17 cellular contexts compared by ENCODE assay signal in the genomic region with DNA sequence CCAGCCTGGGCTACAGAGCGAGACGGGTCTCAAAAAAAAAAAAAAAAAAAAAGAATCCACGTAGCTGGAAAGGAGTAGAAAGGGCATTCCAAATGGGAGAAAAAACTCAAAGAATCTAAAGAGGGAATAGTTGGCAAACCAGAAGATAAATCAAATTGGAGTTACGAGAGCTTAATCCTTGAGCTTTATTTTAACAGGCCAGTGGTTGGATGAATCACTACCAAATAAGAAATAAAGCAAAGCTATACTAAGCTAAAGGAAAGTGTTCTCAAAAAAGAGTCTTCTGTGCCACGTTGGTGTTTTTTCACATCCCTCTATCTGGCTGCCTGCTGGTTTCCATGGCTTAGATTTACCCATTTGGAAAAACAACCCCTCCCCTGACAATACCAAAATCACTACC. TPM values are rescaled to one million over a fixed set of nuclear protein-coding genes. Genes with fewer than 3 reads are reported as not detected.
DNase-seq lines count a peak whose midpoint lies in the region; ATAC-seq and TF ChIP-seq lines count a peak whose summit lies in the region.
"Had no signal": no experiment of that assay in that cellular context is flagged by ENCODE, and none has a peak within 500 bp of the region (broad histone marks: within the 10 kb centered on the region; RNA-seq: fewer than 3 reads in every experiment).

No MANE protein-coding gene starts in this region.

- H3K9me3 ChIP-seq in muscle layer of colon (ENCODE audit: low read length) (no peaks in the 10 kb centered on the region), uterus (no peaks in the 10 kb centered on the region)
- H3K9me3 ChIP-seq: ovary had no signal

- H3K4me3 ChIP-seq in muscle layer of colon (ENCODE audit: low read depth in 1 of 2, low read length in 2 of 2) (peak overlapping the region in 1 of 2 donors; percentile 11), uterus (no peak overlapping the region)
- H3K4me3 ChIP-seq: ovary had no signal

- no peak for TF ChIP-seq POLR2A in uterus (IDR thresholded peaks at IDR 0.05)

- no peak overlapping the region for H3K9ac ChIP-seq in muscle layer of colon (ENCODE audit: low read length)

- peak; percentile 91 for DNase-seq in HCEC 1CT
- DNase-seq in astrocyte of the hippocampus (ENCODE audit: low read depth, low spot score): peak; percentile 76
- no peak for DNase-seq in uterus
- DNase-seq in foreskin keratinocyte: no peak
- no peak for DNase-seq in kidney glomerular epithelial cell (lab: John Stamatoyannopoulos, UW)
- DNase-seq: activated CD4-positive, alpha-beta T cell treated with anti-CD3 and anti-CD28 coated beads, Interleukin-2, amount 10 ng/mL, durations not matched to agents 24 days and 14 days; activated T-cell treated with anti-CD3 and anti-CD28 coated beads, Interleukin-2, amount 50 U/mL, for 4 hours; dermis blood vessel endothelial cell; NCI-H1092 treated with DMSO at 0.1 percent for 48 hours; NK-92 treated with Interleukin-12 subunit alpha and Interleukin-12 subunit beta, amount 100 ng/mL, for 24 hours; ovary; Right ventricle myocardium superior; substantia nigra; T1000 had no signal

- intact Hi-C loops in uterus (cut with DNase I; ENCODE audit: low total_unique reads): no loop called here

- ATAC-seq in HG02884 (IDR thresholded peaks at IDR 0.05; ENCODE audit: unreplicated experiment) (no peak), foreskin keratinocyte (no peak)
- ATAC-seq: activated T-cell treated with anti-CD3 and anti-CD28 coated beads, Interleukin-2, amount 50 U/mL, for 4 hours; HepG2 had no signal

- peak overlapping the region; percentile 23 for H3K27ac ChIP-seq in muscle layer of colon (ENCODE audit: low read depth, low read length)
- peak overlapping the region; percentile 51 to 72 for H3K27ac ChIP-seq in uterus
- no peak overlapping the region for H3K27ac ChIP-seq in foreskin keratinocyte
- H3K27ac ChIP-seq: ovary had no signal

- TF ChIP-seq CTCF in uterus (IDR thresholded peaks at IDR 0.05): no peak
- TF ChIP-seq CTCF in foreskin keratinocyte (conservative IDR thresholded peaks at IDR 0.05): no peak

- H3K27me3 ChIP-seq in muscle layer of colon (ENCODE audit: control insufficient read depth in 1 of 2, insufficient read depth in 2 of 2, low read length in 2 of 2) (no peaks in the 10 kb centered on the region), uterus (no peaks in the 10 kb centered on the region), foreskin keratinocyte (no peaks in the 10 kb centered on the region)
- H3K27me3 ChIP-seq: ovary had no signal

- H3K36me3 ChIP-seq in muscle layer of colon (ENCODE audit: insufficient read depth, low read length): no peaks in the 10 kb centered on the region
- no peaks in the 10 kb centered on the region for H3K36me3 ChIP-seq in uterus
- H3K36me3 ChIP-seq: ovary had no signal

- H3K4me1 ChIP-seq in muscle layer of colon (ENCODE audit: insufficient read depth, low read length) (peaks cover 82% of the 10 kb centered on the region), uterus (peaks cover 11 to 20% of the 10 kb centered on the region in 2 donors), foreskin keratinocyte (peaks cover 5% of the 10 kb centered on the region)

RNA-seq across cellular contexts. Expression of a gene that starts 14.0 kb away (rescaled TPM):
- total RNA-seq in uterus: 100 to 1,000 TPM in 3 of 4 donors, 10 to 100 TPM in 1; 79.3 to 144 (median 143) TPM
- total RNA-seq in foreskin keratinocyte: 28.3 and 30.2 TPM in 2 replicates
- 13.6 and 14.8 TPM in 2 replicates for polyA plus RNA-seq in foreskin keratinocyte

Comparison
In these comparisons a context has a peak if more than half of its experiments do, and no peak if none do; other contexts are left out.
1. DNase-seq: peak in HCEC 1CT (single experiment) and astrocyte of the hippocampus (single experiment); none in uterus (0 of 2), foreskin keratinocyte (0 of 2) and kidney glomerular epithelial cell (single experiment).